ENCODE assay signal across 10 cellular contexts in the genomic region with DNA sequence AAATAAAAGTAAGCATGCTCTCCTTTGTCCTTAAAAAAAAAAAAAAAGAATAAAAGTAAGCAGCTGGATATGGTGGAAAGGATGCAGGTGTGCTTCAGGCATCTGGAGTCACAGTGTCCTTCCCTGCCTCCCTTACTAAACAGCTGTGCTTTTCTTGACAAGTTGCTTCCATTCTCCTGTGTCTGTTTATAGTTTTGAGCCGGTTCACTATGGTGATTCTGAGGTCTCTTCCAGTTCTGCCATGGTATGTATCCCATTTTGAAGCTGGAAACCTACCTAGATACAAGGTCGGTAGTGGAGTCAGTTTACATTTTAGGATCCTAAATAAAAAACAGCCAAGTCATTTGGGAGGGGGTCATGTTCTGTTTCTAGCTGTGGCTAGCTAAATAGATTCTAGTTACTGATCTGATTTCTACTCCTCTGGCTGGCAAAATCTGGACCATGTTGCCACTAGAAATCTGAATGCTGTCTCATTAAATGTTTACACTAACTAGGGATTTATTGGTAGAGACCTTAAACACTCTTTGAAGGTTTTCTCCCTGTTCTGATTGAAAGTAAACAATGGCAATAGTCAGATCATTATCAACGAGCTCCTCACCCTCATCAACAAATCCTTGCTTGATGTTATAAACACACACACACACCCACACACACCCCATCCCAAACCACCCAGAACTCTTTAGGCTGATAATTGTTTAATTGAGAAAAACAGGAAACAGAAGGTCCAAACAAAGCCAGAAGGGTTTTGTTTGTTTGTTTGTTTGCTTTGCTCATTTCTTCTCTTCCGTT. TPM values are rescaled to one million over a fixed set of nuclear protein-coding genes. Genes with fewer than 3 reads are reported as not detected.
DNase-seq lines count a peak whose midpoint lies in the region; ATAC-seq, FAIRE-seq and TF ChIP-seq lines count a peak whose summit lies in the region.
"Had no signal": no experiment of that assay in that cellular context is flagged by ENCODE, and none has a peak within 500 bp of the region (broad histone marks: within the 10 kb centered on the region; RNA-seq: fewer than 3 reads in every experiment).

No MANE protein-coding gene starts in this region.

- H3K36me3 ChIP-seq in GM23338 (ENCODE audit: insufficient read depth) (no peaks in the 10 kb centered on the region), SJSA1 (no peaks in the 10 kb centered on the region), rectal smooth muscle tissue (ENCODE audit: control insufficient read depth, insufficient read depth, low read length) (peaks cover 13% of the 10 kb centered on the region)

- H3K4me1 Mint-ChIP-seq in GM23338 (peaks cover 5% of the 10 kb centered on the region), type B pancreatic cell (ENCODE audit: unreplicated experiment) (peaks cover 10% of the 10 kb centered on the region)

- H3K9me3 Mint-ChIP-seq in GM23338 (no peaks in the 10 kb centered on the region), type B pancreatic cell (no peaks in the 10 kb centered on the region)

- H3K4me2 ChIP-seq in GM23338 = no peak overlapping the region

- no peak overlapping the region for H2AFZ ChIP-seq in GM23338

- H3K27me3 Mint-ChIP-seq in GM23338 (ENCODE audit: insufficient read depth, low read depth, poor library complexity) = peaks cover 8% of the 10 kb centered on the region
- H3K27me3 Mint-ChIP-seq in type B pancreatic cell = no peaks in the 10 kb centered on the region

- H3K4me3 ChIP-seq in GM23338 (no peak overlapping the region), SJSA1 (no peak overlapping the region), rectal smooth muscle tissue (ENCODE audit: low read length) (no peak overlapping the region)

- H3K79me2 ChIP-seq in GM23338 (replicated peaks; ENCODE audit: insufficient read depth) = no peaks in the 10 kb centered on the region

- H3K4me1 ChIP-seq in GM23338 (ENCODE audit: insufficient read depth) (no peaks in the 10 kb centered on the region), SJSA1 (replicated peaks) (peaks cover 52% of the 10 kb centered on the region), rectal smooth muscle tissue (ENCODE audit: control insufficient read depth, insufficient read depth, low read length) (peaks cover 11% of the 10 kb centered on the region)

- TF ChIP-seq CTCF in GM23338 (conservative IDR thresholded peaks at IDR 0.05; ENCODE audit: low read depth in 2 of 2) (no peak), D721Med (IDR thresholded peaks at IDR 0.05; ENCODE audit: insufficient read depth, missing control alignments) (no peak), type B pancreatic cell (conservative IDR thresholded peaks at IDR 0.05) (no peak)

- no peak for FAIRE-seq in D721Med (lab: Jason Lieb, UNC)

- no peak for DNase-seq in GM23338 (ENCODE audit: low spot score)
- peak in 1 of 2 experiments; percentile 66 for DNase-seq in SJSA1 (ENCODE audit: low read depth in 1 of 2, low spot score in 2 of 2)
- no peak for DNase-seq in epithelial cell of prostate (ENCODE audit: low read depth, low spot score)
- DNase-seq in D721Med (ENCODE audit: insufficient read length, low spot score) = no peak
- DNase-seq in NAMALWA (ENCODE audit: low spot score) = no peak
- DNase-seq in type B pancreatic cell (ENCODE audit: extremely low spot score, unreplicated experiment) = no peak
- DNase-seq in epidermal melanocyte (ENCODE audit: insufficient read length, low spot score) = no peak
- DNase-seq: EL, NCI-H2227 treated with DMSO at 0.1 percent for 48 hours had no signal

- no peaks in the 10 kb centered on the region for H3K9me2 ChIP-seq in GM23338 (ENCODE audit: insufficient read depth)

- H4K20me1 ChIP-seq in GM23338 (replicated peaks; ENCODE audit: insufficient read depth) = no peaks in the 10 kb centered on the region

- no peaks in the 10 kb centered on the region for H3F3A ChIP-seq in GM23338 (replicated peaks; ENCODE audit: low read depth)

- H3K36me3 Mint-ChIP-seq in GM23338 (ENCODE audit: low read depth) (no peaks in the 10 kb centered on the region), type B pancreatic cell (peaks cover 6% of the 10 kb centered on the region)

- ATAC-seq in GM23338 = no peak

- H3K4me3 Mint-ChIP-seq in GM23338 = no peak overlapping the region
- no peak overlapping the region for H3K4me3 Mint-ChIP-seq in type B pancreatic cell

- H3K27ac Mint-ChIP-seq in GM23338 = 0 out of 2 replicates have a peak overlapping the region, but pooled peaks have one; percentile 4
- no peak overlapping the region for H3K27ac Mint-ChIP-seq in type B pancreatic cell

- no peaks in the 10 kb centered on the region for H3K27me3 ChIP-seq in GM23338 (ENCODE audit: insufficient read depth)
- no peaks in the 10 kb centered on the region for H3K27me3 ChIP-seq in SJSA1 (replicated peaks)
- H3K27me3 ChIP-seq in rectal smooth muscle tissue (ENCODE audit: control insufficient read depth, insufficient read depth, low read length) = no peaks in the 10 kb centered on the region

- no peak overlapping the region for H3K27ac ChIP-seq in GM23338 (ENCODE audit: low read depth)
- H3K27ac ChIP-seq in SJSA1 = peak overlapping the region; percentile 50; the same call in 1 of the 2 replicates
- peak overlapping the region; percentile 95 for H3K27ac ChIP-seq in epithelial cell of prostate
- H3K27ac ChIP-seq in rectal smooth muscle tissue (ENCODE audit: low read depth, low read length) = peak overlapping the region; percentile 1

- no peak overlapping the region for H3K9ac ChIP-seq in rectal smooth muscle tissue (ENCODE audit: low read length)

- H3K9me3 ChIP-seq in SJSA1 (replicated peaks) = no peaks in the 10 kb centered on the region

TF ChIP-seq in GM23338, 12 proteins besides CTCF, POLR2A, EP300 and RAD21 (continues in another document):
- TF ChIP-seq ZNF114 (CRISPR knock-in tag; IDR thresholded peaks at IDR 0.05) (no peak), ZNF462 (CRISPR knock-in tag; IDR thresholded peaks at IDR 0.05) (no peak), POLR2AphosphoS5 (IDR thresholded peaks at IDR 0.05; ENCODE audit: low read depth) (no peak), JUNB (IDR thresholded peaks at IDR 0.05; ENCODE audit: unreplicated experiment) (no peak), EZH2phosphoT487 (IDR thresholded peaks at IDR 0.05; ENCODE audit: unreplicated experiment) (no peak), CREB1 (CRISPR knock-in tag; IDR thresholded peaks at IDR 0.05; ENCODE audit: low read depth) (no peak), ZNF331 (CRISPR knock-in tag; IDR thresholded peaks at IDR 0.05; ENCODE audit: low read depth) (no peak)

RNA-seq across cellular contexts. Expression of gene TNFSF10, which starts 7.9 kb away (rescaled TPM):
- not detected in 2 replicates for total RNA-seq in GM23338 (2014; rRNA removed; shearing (Covaris generic))
- polyA plus RNA-seq in GM23338 (2016; fragmentation: Nextera tagmentation; extraction: Ambion mirVana) = 0.21 and 0.27 TPM in 2 replicates
- 1.0 TPM in 1 of 2 replicates, not detected in the other for total RNA-seq in SJSA1 (2014; rRNA removed; shearing (Covaris generic))
- total RNA-seq in type B pancreatic cell (ENCODE audit: low replicate concordance) = 48.1 and 77.3 TPM in 2 replicates

Comparison
In these comparisons a context has a peak if more than half of its experiments do, and no peak if none do; other contexts are left out.
1. RNA of gene TNFSF10, which starts 7.9 kb away (total RNA-seq): 48.1 to 77.3 TPM in type B pancreatic cell; 1.0 TPM in SJSA1 and not detected in GM23338; every median in the first group is over 10 times any median in the second.